Comparison of ENCODE assay signal across 24 cellular contexts in the genomic region with DNA sequence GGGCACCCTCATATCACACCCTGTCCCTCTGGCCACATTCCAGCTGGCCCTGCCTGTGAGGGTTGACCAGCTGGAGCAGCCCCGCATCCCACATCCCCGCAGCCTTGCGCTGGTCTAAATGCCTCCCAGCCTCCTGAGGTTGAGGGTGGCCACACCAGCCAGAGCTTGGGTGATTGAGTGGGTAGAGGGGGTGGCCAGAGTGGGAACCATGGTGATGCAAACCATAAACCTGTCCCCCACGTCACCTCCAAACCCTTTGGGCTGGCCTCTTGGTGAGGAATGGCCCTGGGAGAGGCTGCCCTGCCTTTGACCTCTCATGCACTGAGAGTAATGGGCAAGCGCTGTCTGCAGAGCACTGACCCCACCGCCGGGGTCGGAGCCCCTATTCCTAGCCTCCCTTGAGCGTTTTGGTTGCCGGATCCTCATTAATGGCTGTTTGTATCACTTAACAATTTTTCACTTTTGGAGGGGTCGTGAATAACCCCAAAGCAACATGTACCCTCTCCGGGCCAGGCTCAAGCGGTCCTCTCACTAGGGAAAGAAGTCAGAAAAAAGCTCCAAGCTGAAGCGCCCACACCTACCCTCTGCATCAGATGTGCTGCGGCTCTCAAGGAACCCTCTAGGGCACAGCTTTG.
"Had no signal": no experiment of that assay in that cellular context is flagged by ENCODE, and none has a peak within 500 bp of the region (broad histone marks: within the 10 kb centered on the region; RNA-seq: fewer than 3 reads in every experiment).

No MANE protein-coding gene starts in this region.

- H3K9me3 ChIP-seq: Peyer's patch had no signal

- ATAC-seq: activated T-cell treated with anti-CD3 and anti-CD28 coated beads, Interleukin-2, amount 50 U/mL, for 4 hours; T-cell had no signal

- H3K36me3 ChIP-seq: Peyer's patch had no signal

- H3K27me3 ChIP-seq: Peyer's patch had no signal

- H3K4me3 ChIP-seq: Peyer's patch, SK-N-MC had no signal

- H3K4me3 Mint-ChIP-seq: activated CD4-positive, alpha-beta memory T cell treated with anti-CD3 and anti-CD28 coated beads for 36 hours; activated CD4-positive, alpha-beta T cell treated with anti-CD3 and anti-CD28 coated beads, Interleukin-2, amount 10 ng/mL, durations not matched to agents 7 days and 5 days; activated naive CD4-positive, alpha-beta T cell treated with anti-CD3 and anti-CD28 coated beads for 36 hours; activated naive CD8-positive, alpha-beta T cell treated with anti-CD3 and anti-CD28 coated beads for 36 hours; activated T-cell treated with anti-CD3 and anti-CD28 coated beads, Interleukin-2, amount 50 U/mL, for 4 hours; T-cell had no signal

- DNase-seq: activated CD4-positive, alpha-beta memory T cell treated with anti-CD3 and anti-CD28 coated beads for 36 hours; activated CD4-positive, alpha-beta T cell treated with anti-CD3 and anti-CD28 coated beads, Interleukin-2, amount 10 ng/mL, durations not matched to agents 7 days and 5 days; activated CD4-positive, CD25-positive, alpha-beta regulatory T cell; activated CD8-positive, alpha-beta memory T cell treated with anti-CD3 and anti-CD28 coated beads for 24 hours; activated effector memory CD4-positive, alpha-beta T cell treated with anti-CD3 and anti-CD28 coated beads, Interleukin-2, amount 50 U/mL, for 16 hours; activated naive CD4-positive, alpha-beta T cell treated with anti-CD3 and anti-CD28 coated beads for 36 hours; activated naive CD8-positive, alpha-beta T cell treated with anti-CD3 and anti-CD28 coated beads for 36 hours; activated T-cell treated with anti-CD3 and anti-CD28 coated beads, Interleukin-2, amount 50 U/mL, for 4 hours; anterior cingulate cortex; KG1; NCI-H1048; NCI-H146; NCI-H187 treated with DMSO at 0.1 percent for 48 hours; NCI-H2081 treated with DMSO at 0.1 percent for 48 hours; NCI-H446; NCI-H524; Peyer's patch; SIG-M5; T-cell; T-helper 2 cell; T1000 had no signal

- H3K36me3 Mint-ChIP-seq: activated CD4-positive, alpha-beta memory T cell treated with anti-CD3 and anti-CD28 coated beads for 36 hours had no signal

- H3K4me1 ChIP-seq: Peyer's patch had no signal

- H3K27me3 Mint-ChIP-seq: activated CD4-positive, alpha-beta memory T cell treated with anti-CD3 and anti-CD28 coated beads for 36 hours; activated CD4-positive, alpha-beta T cell treated with anti-CD3 and anti-CD28 coated beads, Interleukin-2, amount 10 ng/mL, durations not matched to agents 7 days and 5 days; activated naive CD8-positive, alpha-beta T cell treated with anti-CD3 and anti-CD28 coated beads for 36 hours; IgD-negative memory B cell; T-cell had no signal

- H3K4me1 Mint-ChIP-seq: activated CD4-positive, alpha-beta T cell treated with anti-CD3 and anti-CD28 coated beads, Interleukin-2, amount 10 ng/mL, durations not matched to agents 7 days and 5 days; activated naive CD8-positive, alpha-beta T cell treated with anti-CD3 and anti-CD28 coated beads for 36 hours; T-cell had no signal

- H3K27ac Mint-ChIP-seq: activated CD4-positive, alpha-beta memory T cell treated with anti-CD3 and anti-CD28 coated beads for 36 hours; activated CD4-positive, alpha-beta T cell treated with anti-CD3 and anti-CD28 coated beads, Interleukin-2, amount 10 ng/mL, durations not matched to agents 7 days and 5 days; activated naive CD4-positive, alpha-beta T cell treated with anti-CD3 and anti-CD28 coated beads for 36 hours; activated naive CD8-positive, alpha-beta T cell treated with anti-CD3 and anti-CD28 coated beads for 36 hours; IgD-negative memory B cell; T-cell had no signal

- H3K9me3 Mint-ChIP-seq: activated naive CD4-positive, alpha-beta T cell treated with anti-CD3 and anti-CD28 coated beads for 36 hours; activated naive CD8-positive, alpha-beta T cell treated with anti-CD3 and anti-CD28 coated beads for 36 hours; activated T-cell treated with anti-CD3 and anti-CD28 coated beads, Interleukin-2, amount 50 U/mL, for 4 hours; IgD-negative memory B cell; T-cell had no signal

- H3K27ac ChIP-seq: Peyer's patch, RWPE1, SK-N-MC had no signal
